In genomic region chr18:23244431-23244830, GRCh38 we compare ENCODE assay signal across 18 cellular contexts.
DNase-seq lines count a peak whose midpoint lies in the region; ATAC-seq and TF ChIP-seq lines count a peak whose summit lies in the region.
"Had no signal": no experiment of that assay in that cellular context is flagged by ENCODE, and none has a peak within 500 bp of the region (broad histone marks: within the 10 kb centered on the region; RNA-seq: fewer than 3 reads in every experiment).

No MANE protein-coding gene starts in this region.

- no peak overlapping the region for H3K4me3 ChIP-seq in endodermal cell (ENCODE audit: low read length)
- H3K4me3 ChIP-seq: spleen had no signal

- no peak overlapping the region for H3K9ac ChIP-seq in endodermal cell (ENCODE audit: extremely low read depth, low read length, poor library complexity, severe bottlenecking)

- peak overlapping the region; percentile 58 for H3K27ac Mint-ChIP-seq in endodermal cell
- no peak overlapping the region for H3K27ac Mint-ChIP-seq in HFFc6
- H3K27ac Mint-ChIP-seq: activated B cell treated with CpG ODN at 0.5 μM for 24 hours; activated naive CD8-positive, alpha-beta T cell treated with anti-CD3 and anti-CD28 coated beads, Interleukin-2, amount 10 ng/mL, durations not matched to agents 7 days and 5 days; progenitor cell of endocrine pancreas; T-helper 1 cell treated with Interleukin-12 subunit alpha and Interleukin-12 subunit beta and Interleukin-4 antibody, amounts not matched to agents 30 μg/mL and 1 μg/mL, for 36 hours had no signal

- WGBS in endodermal cell (ENCODE audit: insufficient coverage in 1 of 2, insufficient read length in 1 of 2), 2 experiments, result 92 to 94% methylated on average over 10 to 11 of the region's 11 CpGs

- no peak for TF ChIP-seq CTCF in endodermal cell (conservative IDR thresholded peaks at IDR 0.05)
- no peak for TF ChIP-seq CTCF in HFFc6 (IDR thresholded peaks at IDR 0.05)

- DNase-seq in NCI-H510A treated with DMSO at 0.1 percent for 48 hours (lab: John Stamatoyannopoulos, UW) (peak; percentile 70), NCI-H510A (lab: John Stamatoyannopoulos, UW) (no peak), NCI-H69 (lab: John Stamatoyannopoulos, UW) (peak; percentile 99), endodermal cell (no peak), HFFc6 (no peak), SIG-M5 (lab: John Stamatoyannopoulos, UW) (no peak)
- DNase-seq: activated B cell treated with CpG ODN at 0.5 μM for 24 hours; activated CD8-positive, alpha-beta memory T cell treated with anti-CD3 and anti-CD28 coated beads for 24 hours; activated naive CD8-positive, alpha-beta T cell treated with anti-CD3 and anti-CD28 coated beads, Interleukin-2, amount 10 ng/mL, durations not matched to agents 7 days and 5 days; Kasumi-1; left ventricle myocardium superior; spleen; stimulated activated naive CD4-positive, alpha-beta T cell had no signal

- H3K4me1 Mint-ChIP-seq in endodermal cell (peaks cover 8% of the 10 kb centered on the region), HFFc6 (ENCODE audit: low read depth) (no peaks in the 10 kb centered on the region)

- peaks cover 52% of the 10 kb centered on the region for H3K36me3 Mint-ChIP-seq in endodermal cell (ENCODE audit: low read depth)
- peaks cover 15% of the 10 kb centered on the region for H3K36me3 Mint-ChIP-seq in HFFc6 (ENCODE audit: low read depth)
- H3K36me3 Mint-ChIP-seq: activated naive CD8-positive, alpha-beta T cell treated with anti-CD3 and anti-CD28 coated beads, Interleukin-2, amount 10 ng/mL, durations not matched to agents 7 days and 5 days had no signal

- no peaks in the 10 kb centered on the region for H3K27me3 ChIP-seq in endodermal cell (ENCODE audit: control insufficient read depth, insufficient read depth, low read length, poor library complexity, severe bottlenecking)
- H3K27me3 ChIP-seq: spleen had no signal

- H3K27ac ChIP-seq in endodermal cell (ENCODE audit: low read depth, low read length), result no peak overlapping the region
- H3K27ac ChIP-seq: spleen had no signal

- H3K9me3 Mint-ChIP-seq in endodermal cell, result peaks cover 21% of the 10 kb centered on the region
- peaks cover 4% of the 10 kb centered on the region; the same call in 1 of the 2 replicates for H3K9me3 Mint-ChIP-seq in HFFc6
- H3K9me3 Mint-ChIP-seq: activated B cell treated with CpG ODN at 0.5 μM for 24 hours; activated naive CD8-positive, alpha-beta T cell treated with anti-CD3 and anti-CD28 coated beads, Interleukin-2, amount 10 ng/mL, durations not matched to agents 7 days and 5 days; T-helper 1 cell treated with Interleukin-12 subunit alpha and Interleukin-12 subunit beta and Interleukin-4 antibody, amounts not matched to agents 30 μg/mL and 1 μg/mL, for 36 hours had no signal

- no peak for ATAC-seq in HG03571 (IDR thresholded peaks at IDR 0.05; ENCODE audit: unreplicated experiment)
- ATAC-seq in HG03439 (IDR thresholded peaks at IDR 0.05; ENCODE audit: unreplicated experiment), result no peak
- ATAC-seq: esophagus mucosa, left ventricle myocardium superior had no signal

- H3K4me1 ChIP-seq in endodermal cell (ENCODE audit: control insufficient read depth, insufficient read depth, low read length), result no peaks in the 10 kb centered on the region

- H3K9me3 ChIP-seq in endodermal cell (ENCODE audit: control insufficient read depth, low read length), result peaks cover 9% of the 10 kb centered on the region

- H3K27me3 Mint-ChIP-seq in endodermal cell (ENCODE audit: insufficient read depth), result no peaks in the 10 kb centered on the region
- H3K27me3 Mint-ChIP-seq in HFFc6 (ENCODE audit: insufficient read depth), result no peaks in the 10 kb centered on the region; the same call in 1 of the 2 replicates
- H3K27me3 Mint-ChIP-seq: activated B cell treated with CpG ODN at 0.5 μM for 24 hours; activated naive CD8-positive, alpha-beta T cell treated with anti-CD3 and anti-CD28 coated beads, Interleukin-2, amount 10 ng/mL, durations not matched to agents 7 days and 5 days; progenitor cell of endocrine pancreas had no signal

- no peaks in the 10 kb centered on the region for H3K36me3 ChIP-seq in endodermal cell (ENCODE audit: control insufficient read depth, insufficient read depth, low read length)

- H3K4me3 Mint-ChIP-seq in endodermal cell (no peak overlapping the region), HFFc6 (no peak overlapping the region)
- H3K4me3 Mint-ChIP-seq: activated B cell treated with CpG ODN at 0.5 μM for 24 hours; activated naive CD8-positive, alpha-beta T cell treated with anti-CD3 and anti-CD28 coated beads, Interleukin-2, amount 10 ng/mL, durations not matched to agents 7 days and 5 days; T-helper 1 cell treated with Interleukin-12 subunit alpha and Interleukin-12 subunit beta and Interleukin-4 antibody, amounts not matched to agents 30 μg/mL and 1 μg/mL, for 36 hours had no signal

Comparison
In these comparisons a context has a peak if more than half of its experiments do, and no peak if none do; other contexts are left out.
1. DNase-seq: peak in NCI-H510A treated with DMSO at 0.1 percent for 48 hours (single experiment) and NCI-H69 (single experiment); none in NCI-H510A (single experiment), endodermal cell (single experiment), HFFc6 (single experiment) and SIG-M5 (single experiment).